In genomic region chr9:134041649-134041962, GRCh38 we compare ENCODE assay signal across 25 cellular contexts.
"Had no signal": no experiment of that assay in that cellular context is flagged by ENCODE, and none has a peak within 500 bp of the region (broad histone marks: within the 10 kb centered on the region; RNA-seq: fewer than 3 reads in every experiment).

No MANE protein-coding gene starts in this region.

- H2AFZ ChIP-seq: hepatocyte had no signal

- ATAC-seq: activated CD8-positive, alpha-beta T cell treated with anti-CD3 and anti-CD28 coated beads for 36 hours; activated T-cell treated with anti-CD3 and anti-CD28 coated beads, Interleukin-2, amount 50 U/mL, for 4 hours; effector memory CD8-positive, alpha-beta T cell; gastrocnemius medialis; stimulated activated naive CD8-positive, alpha-beta T cell treated with anti-CD3 and anti-CD28 coated beads, Interleukin-15, Interleukin-2, amounts not matched to agents 100 U/mL and 50 U/mL, for 24 hours had no signal

- H3K4me1 ChIP-seq: ascending aorta, pancreas had no signal

- H3K27me3 ChIP-seq: ascending aorta, cardiac muscle cell, gastrocnemius medialis, hepatocyte, pancreas, testis, transverse colon had no signal

- FAIRE-seq: keratinocyte, pancreas had no signal

- H3K4me3 Mint-ChIP-seq: activated B cell treated with CpG ODN at 0.5 μM for 24 hours; activated CD8-positive, alpha-beta T cell treated with anti-CD3 and anti-CD28 coated beads for 36 hours; activated naive CD8-positive, alpha-beta T cell; activated T-cell treated with anti-CD3 and anti-CD28 coated beads, Interleukin-2, amount 50 U/mL, for 4 hours; brain; effector memory CD8-positive, alpha-beta T cell; nephron; T-helper 2 cell treated with Interferon-gamma antibody and Interleukin-4, amounts not matched to agents 5 μg/mL and 100 μg/mL, for 36 hours had no signal

- DNase-seq: activated B cell treated with CpG ODN at 0.5 μM for 24 hours; activated CD4-positive, alpha-beta T cell treated with anti-CD3 and anti-CD28 coated beads, Interleukin-2, amount 50 U/mL, for 1 hour; activated CD8-positive, alpha-beta T cell treated with anti-CD3 and anti-CD28 coated beads for 36 hours; activated naive CD4-positive, alpha-beta T cell; activated T-cell treated with anti-CD3 and anti-CD28 coated beads, Interleukin-2, amount 50 U/mL, for 4 hours; cortex of kidney; effector memory CD8-positive, alpha-beta T cell; gastrocnemius medialis; glutamatergic neuron; psoas muscle; stimulated activated CD4-positive, alpha-beta T cell treated with anti-CD3 and anti-CD28 coated beads, Interleukin-2, amount 100 ng/mL, for 48 hours; stimulated activated naive CD8-positive, alpha-beta T cell treated with anti-CD3 and anti-CD28 coated beads, Interleukin-15, Interleukin-2, amounts not matched to agents 100 U/mL and 50 U/mL, for 24 hours; T-helper 1 cell; testis; transverse colon had no signal

- H3K4me3 ChIP-seq: ascending aorta, cardiac muscle cell, gastrocnemius medialis, hepatocyte, lung, pancreas, psoas muscle, testis, transverse colon had no signal

- H3K4me2 ChIP-seq: hepatocyte had no signal

- H3K4me1 Mint-ChIP-seq: activated B cell treated with CpG ODN at 0.5 μM for 24 hours, nephron had no signal

- H3K27ac Mint-ChIP-seq: activated B cell treated with CpG ODN at 0.5 μM for 24 hours; activated CD8-positive, alpha-beta T cell treated with anti-CD3 and anti-CD28 coated beads for 36 hours; activated naive CD8-positive, alpha-beta T cell; effector memory CD8-positive, alpha-beta T cell; nephron; T-helper 2 cell treated with Interferon-gamma antibody and Interleukin-4, amounts not matched to agents 5 μg/mL and 100 μg/mL, for 36 hours had no signal

- H3K79me2 ChIP-seq: hepatocyte had no signal

- H3K27me3 Mint-ChIP-seq: activated B cell treated with CpG ODN at 0.5 μM for 24 hours; activated CD8-positive, alpha-beta T cell treated with anti-CD3 and anti-CD28 coated beads for 36 hours; activated naive CD8-positive, alpha-beta T cell; brain; effector memory CD8-positive, alpha-beta T cell had no signal

- H3K9me3 Mint-ChIP-seq: effector memory CD8-positive, alpha-beta T cell; T-helper 2 cell treated with Interferon-gamma antibody and Interleukin-4, amounts not matched to agents 5 μg/mL and 100 μg/mL, for 36 hours had no signal

- H3K27ac ChIP-seq: ascending aorta, cardiac muscle cell, gastrocnemius medialis, hepatocyte, pancreas, psoas muscle, testis, transverse colon had no signal

- H3K9me3 ChIP-seq: gastrocnemius medialis, pancreas, psoas muscle, testis, transverse colon had no signal
